In genomic region chr10:94963901-94964300, GRCh38 we compare ENCODE assay signal across 8 cellular contexts. TPM values are rescaled to one million over a fixed set of nuclear protein-coding genes. Genes with fewer than 3 reads are reported as not detected.
DNase-seq lines count a peak whose midpoint lies in the region; ATAC-seq and TF ChIP-seq lines count a peak whose summit lies in the region.

No MANE protein-coding gene starts in this region.

- no peak overlapping the region for H3K4me3 ChIP-seq in lower leg skin (ENCODE audit: low read depth, poor library complexity, severe bottlenecking)

- in situ Hi-C loops in T47D (cut with HindIII; ENCODE audit: low pct_unique_long_range_greater_than_20kb, low sequenced_read_pairs) = no loop called here

- DNase-seq in NCI-H2029 treated with DMSO at 0.1 percent for 48 hours (lab: John Stamatoyannopoulos, UW) (peak; percentile 0), T47D (ENCODE audit: low read depth in 1 of 2, low spot score in 1 of 2) (peak; percentile 18 to 72), lung microvascular endothelial cell (ENCODE audit: low read depth in 2 of 2) (peak; percentile 44 to 51), NCI-H526 treated with DMSO at 0.1 percent for 48 hours (lab: John Stamatoyannopoulos, UW) (no peak), lower leg skin (ENCODE audit: low spot score in 2 of 2) (no peak)

- TF ChIP-seq POLR2A in lower leg skin (IDR thresholded peaks at IDR 0.05) = no peak

- intact Hi-C loops in lower leg skin (cut with DNase I; ENCODE audit: low total_unique reads) = no loop called here

- peak; percentile 64 for TF ChIP-seq CTCF in GM12874 (IDR thresholded peaks at IDR 0.05; ENCODE audit: insufficient read depth, low read depth, low read length)
- no peak for TF ChIP-seq CTCF in lower leg skin (IDR thresholded peaks at IDR 0.05)

- WGBS in lower leg skin, 2 donors = 4 to 5% methylated on average over 1 of the region's 1 CpG

- ATAC-seq in HG02623 (IDR thresholded peaks at IDR 0.05; ENCODE audit: unreplicated experiment) (peak; percentile 75), HG03108 (IDR thresholded peaks at IDR 0.05; ENCODE audit: unreplicated experiment) (no peak)

RNA-seq across cellular contexts. Expression of gene CYP2C9, which starts 25.4 kb away (rescaled TPM):
- total RNA-seq in lung microvascular endothelial cell = not detected in 2 replicates
- total RNA-seq in lower leg skin = 1 to 10 TPM in 1 of 4 donors, under 1 TPM in 1, not detected in 2; 0.81 to 1.4 TPM

Comparison
In these comparisons a context has a peak if more than half of its experiments do, and no peak if none do; other contexts are left out.
1. DNase-seq: peak in NCI-H2029 treated with DMSO at 0.1 percent for 48 hours (single experiment), T47D (2 of 2) and lung microvascular endothelial cell (2 of 2); none in NCI-H526 treated with DMSO at 0.1 percent for 48 hours (single experiment) and lower leg skin (0 of 2).